10 cellular contexts compared by ENCODE assay signal in the genomic region with DNA sequence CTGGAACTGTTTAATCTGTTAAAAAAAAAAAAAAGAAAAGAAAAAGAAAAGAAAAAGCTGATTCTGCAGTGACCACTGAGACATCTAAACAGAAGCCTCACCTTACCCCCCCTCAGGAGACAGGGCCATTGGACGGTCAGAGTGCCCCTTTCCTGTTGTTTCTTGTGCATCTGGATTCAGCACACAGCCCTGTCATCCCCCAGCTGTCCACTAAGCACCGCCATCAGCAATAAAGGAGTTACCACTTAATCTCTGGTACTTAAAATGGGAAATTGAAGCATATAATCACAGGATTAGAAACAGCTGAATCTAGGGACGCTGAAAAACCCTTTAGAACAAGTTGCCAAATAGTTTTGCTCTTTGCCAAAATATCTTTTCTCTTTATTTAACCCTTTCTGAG.
A peak's percentile ranks its signal among the peaks of the same experiment; 100 is the strongest.
DNase-seq lines count a peak whose midpoint lies in the region; ATAC-seq, FAIRE-seq and TF ChIP-seq lines count a peak whose summit lies in the region.
"Had no signal": no experiment of that assay in that cellular context is flagged by ENCODE, and none has a peak within 500 bp of the region (broad histone marks: within the 10 kb centered on the region; RNA-seq: fewer than 3 reads in every experiment).

No MANE protein-coding gene starts in this region.

- TF ChIP-seq CTCF in A549 (IDR thresholded peaks at IDR 0.05) (no peak), PC-9 (conservative IDR thresholded peaks at IDR 0.05) (0 out of 2 replicates have a peak, but pooled peaks have one; percentile 23), fibroblast of pulmonary artery (IDR thresholded peaks at IDR 0.05; ENCODE audit: low read length, missing control alignments) (peak; percentile 46)

- H3K9ac ChIP-seq in GM23248 = no peak overlapping the region

- H4K20me1 ChIP-seq in GM23248 (ENCODE audit: insufficient read depth) = no peaks in the 10 kb centered on the region
- no peaks in the 10 kb centered on the region for H4K20me1 ChIP-seq in PC-9 (ENCODE audit: insufficient read depth)

- whole genome bisulfite sequencing in A549 (ENCODE audit: missing lambda C conversion rate) = 19% methylated on average over 3 of the region's 3 CpGs
- 0 to 1% methylated on average over 3 of the region's 3 CpGs for WGBS in GM23248 (ENCODE audit: low coverage in 1 of 2, low lambda C conversion rate in 2 of 2, missing lambda C conversion rate in 2 of 2), 2 experiments

- no peaks in the 10 kb centered on the region for H3K9me2 ChIP-seq in GM23248 (ENCODE audit: insufficient read depth)
- no peaks in the 10 kb centered on the region for H3K9me2 ChIP-seq in PC-9 (ENCODE audit: insufficient read depth)

- DNase-seq in A549 (ENCODE audit: low read depth in 1 of 2, low spot score in 1 of 2) (peak; percentile 2 to 19), GM23248 (peak; percentile 27), PC-9 (no peak), fibroblast of pulmonary artery (ENCODE audit: low read depth) (no peak), LoVo (ENCODE audit: low spot score) (no peak), medulla oblongata (ENCODE audit: extremely low spot score) (no peak)
- no peak for DNase-seq in stimulated activated CD8-positive, alpha-beta memory T cell treated with anti-CD3 and anti-CD28 coated beads, Interleukin-4, amount 100 ng/mL, for 48 hours
- no peak for DNase-seq in activated CD4-positive, alpha-beta T cell treated with anti-CD3 and anti-CD28 coated beads for 4 hours
- DNase-seq: sigmoid colon, stomach had no signal

- intact Hi-C loops in PC-9 (cut with micrococcal nuclease; ENCODE audit: unreplicated experiment) = no loop called here

- no peak for TF ChIP-seq POLR2A in A549 (IDR thresholded peaks at IDR 0.05; ENCODE audit: low read length)

- H3K79me2 ChIP-seq in GM23248 (ENCODE audit: insufficient read depth) (no peaks in the 10 kb centered on the region), PC-9 (ENCODE audit: low read depth) (no peaks in the 10 kb centered on the region)

- H3K4me2 ChIP-seq in A549 (no peak overlapping the region), GM23248 (ENCODE audit: unreplicated experiment) (no peak overlapping the region), PC-9 (no peak overlapping the region)

- in situ Hi-C loops in GM23248 (cut with MboI) = no loop called here

- no peaks in the 10 kb centered on the region for H3K36me3 ChIP-seq in GM23248 (ENCODE audit: low read depth)
- no peaks in the 10 kb centered on the region for H3K36me3 ChIP-seq in PC-9 (ENCODE audit: low read depth)
- H3K36me3 ChIP-seq: sigmoid colon, stomach had no signal

- no peak for TF ChIP-seq EP300 in A549 (IDR thresholded peaks at IDR 0.05)

- H3F3A ChIP-seq in GM23248 (ENCODE audit: insufficient read depth) (no peaks in the 10 kb centered on the region), PC-9 (ENCODE audit: insufficient read depth, low read depth) (no peaks in the 10 kb centered on the region)

- ATAC-seq in A549 = peak; percentile 62 to 71; a peak in 4 of 6 replicates

- POLR2A ChIA-PET in A549 (lab: Yijun Ruan, JAX) (no interaction called here), PC-9 (lab: Charles Lee; ENCODE audit: unreplicated experiment) (no interaction called here)

- no peak overlapping the region for H2AFZ ChIP-seq in GM23248
- H2AFZ ChIP-seq in PC-9 = no peak overlapping the region

- H3K27me3 ChIP-seq in GM23248 (replicated peaks; ENCODE audit: insufficient read depth) (peaks cover 15% of the 10 kb centered on the region; the same call in 1 of the 2 replicates), PC-9 (ENCODE audit: insufficient read depth, low read depth) (no peaks in the 10 kb centered on the region)
- H3K27me3 ChIP-seq: sigmoid colon, stomach had no signal

- BruUV-seq in PC-9 (replicated peaks; lab: Mats Ljungman, UMichigan) = no TSS peak

- no peaks in the 10 kb centered on the region for H3K9me3 ChIP-seq in A549
- H3K9me3 ChIP-seq in GM23248 (ENCODE audit: low read depth) = no peaks in the 10 kb centered on the region
- H3K9me3 ChIP-seq in PC-9 (ENCODE audit: insufficient read depth, low read depth) = no peaks in the 10 kb centered on the region
- H3K9me3 ChIP-seq: sigmoid colon, stomach had no signal

- CTCF ChIA-PET in A549 (lab: Yijun Ruan, JAX) = interaction anchor here (0.6 kb wide), 1 partner anchor 13 kb away, joined by 3 read pairs; no protein-coding TSS in a partner anchor
- CTCF ChIA-PET in PC-9 (lab: Charles Lee) = interaction anchor here (0.6 kb wide), 1 partner anchor 13 kb away, joined by 3 read pairs; no protein-coding TSS in a partner anchor

- no peaks in the 10 kb centered on the region for H3K4me1 ChIP-seq in A549
- no peaks in the 10 kb centered on the region for H3K4me1 ChIP-seq in GM23248 (ENCODE audit: insufficient read depth)
- no peaks in the 10 kb centered on the region for H3K4me1 ChIP-seq in PC-9 (replicated peaks; ENCODE audit: insufficient read depth)
- H3K4me1 ChIP-seq: sigmoid colon, stomach had no signal

- no peak for TF ChIP-seq RAD21 in A549 (conservative IDR thresholded peaks at IDR 0.05 in 1 of 2, IDR thresholded peaks at IDR 0.05 in 1 of 2)

- no peak for FAIRE-seq in A549 (lab: Jason Lieb, UNC)

- H3K4me3 ChIP-seq in A549 (no peak overlapping the region), GM23248 (no peak overlapping the region), PC-9 (no peak overlapping the region), fibroblast of pulmonary artery (replicated peaks; ENCODE audit: low read depth, low read length) (no peak overlapping the region)
- H3K4me3 ChIP-seq: sigmoid colon, stomach had no signal

- H3K27ac ChIP-seq in A549 (no peak overlapping the region), GM23248 (no peak overlapping the region), PC-9 (no peak overlapping the region)
- H3K27ac ChIP-seq: sigmoid colon, stomach had no signal

TF ChIP-seq in A549, 52 proteins besides CTCF, POLR2A, EP300 and RAD21:
- TF ChIP-seq BHLHE40 (IDR thresholded peaks at IDR 0.05; ENCODE audit: low read depth, low read length) = no peak
- no peak for TF ChIP-seq NPAS2 (CRISPR knock-in tag; IDR thresholded peaks at IDR 0.05; ENCODE audit: borderline replicate concordance)

Comparison
In these comparisons a context has a peak if more than half of its experiments do, and no peak if none do; other contexts are left out.
1. DNase-seq: peak in A549 (2 of 2) and GM23248 (single experiment); none in PC-9 (0 of 2), fibroblast of pulmonary artery (single experiment), LoVo (single experiment), stimulated activated CD8-positive, alpha-beta memory T cell treated with anti-CD3 and anti-CD28 coated beads, Interleukin-4, amount 100 ng/mL, for 48 hours (single experiment), medulla oblongata (single experiment) and activated CD4-positive, alpha-beta T cell treated with anti-CD3 and anti-CD28 coated beads for 4 hours (0 of 2).